Comparison of ENCODE assay signal across 8 cellular contexts in the genomic region with DNA sequence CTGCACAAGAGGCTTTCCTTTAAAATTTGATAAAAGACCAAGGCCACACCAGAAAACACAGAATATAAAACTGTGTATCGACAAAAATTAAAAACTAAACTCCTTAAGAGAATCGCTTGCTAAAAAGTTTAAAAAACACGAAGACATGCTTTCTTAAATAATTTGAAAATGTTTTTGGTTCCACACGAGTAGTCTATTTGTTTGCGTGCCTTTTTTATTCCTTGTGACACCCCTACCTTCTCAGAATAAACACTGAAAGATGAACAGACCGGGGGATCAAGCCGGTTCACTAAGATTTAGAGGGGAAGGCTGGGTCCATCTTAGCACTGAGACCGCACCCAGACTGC.
DNase-seq lines count a peak whose midpoint lies in the region; ATAC-seq, FAIRE-seq and TF ChIP-seq lines count a peak whose summit lies in the region.

No MANE protein-coding gene starts in this region.

- H3K36me3 ChIP-seq in HUES6 (ENCODE audit: control insufficient read depth, insufficient read depth, low read length) (no peaks in the 10 kb centered on the region), muscle layer of colon (ENCODE audit: insufficient read depth, low read length) (no peaks in the 10 kb centered on the region)

- no peak for TF ChIP-seq POLR2A in GM12892 (IDR thresholded peaks at IDR 0.05; ENCODE audit: low read depth, low read length)

- peak overlapping the region; percentile 99 for H3K27ac ChIP-seq in HUES6 (ENCODE audit: low read depth, low read length)
- peak overlapping the region; percentile 100 for H3K27ac ChIP-seq in caudate nucleus (ENCODE audit: low read depth, low read length)
- H3K27ac ChIP-seq in muscle layer of colon (ENCODE audit: low read depth, low read length) = peak overlapping the region; percentile 80

- POLR2A ChIA-PET in AG04449 (lab: Yijun Ruan, JAX) = no interaction called here

- FAIRE-seq in GM12892 (lab: Jason Lieb, UNC) = no peak

- H3K27me3 ChIP-seq in HUES6 (ENCODE audit: control insufficient read depth, insufficient read depth, low read length) (no peaks in the 10 kb centered on the region), muscle layer of colon (ENCODE audit: control insufficient read depth in 1 of 2, insufficient read depth in 2 of 2, low read length in 2 of 2) (no peaks in the 10 kb centered on the region)

- H3K4me1 ChIP-seq in HUES6 (ENCODE audit: control insufficient read depth, insufficient read depth, low read length) (peaks cover 38% of the 10 kb centered on the region), muscle layer of colon (ENCODE audit: insufficient read depth, low read length) (peaks cover 51% of the 10 kb centered on the region)

- H3K9ac ChIP-seq in HUES6 (ENCODE audit: low read length) = peak overlapping the region; percentile 94
- peak overlapping the region; percentile 45 for H3K9ac ChIP-seq in muscle layer of colon (ENCODE audit: low read length)

- DNase-seq in AG04449 (ENCODE audit: low read depth, low spot score) (no peak), caudate nucleus (lab: John Stamatoyannopoulos, UW) (no peak), GM12892 (ENCODE audit: insufficient read length) (no peak), ureter (ENCODE audit: low spot score) (no peak)

- CTCF ChIA-PET in AG04449 (lab: Yijun Ruan, JAX) = interaction anchor here (1.0 to 1.1 kb wide), 2 partner anchors 319 to 901 kb away, joined by 3 read pairs; no protein-coding TSS in a partner anchor

- H3K4me3 ChIP-seq in AG04449 (ENCODE audit: low read depth, low read length) = peak overlapping the region; percentile 59
- peak overlapping the region; percentile 65 for H3K4me3 ChIP-seq in HUES6 (ENCODE audit: low read depth, low read length)
- H3K4me3 ChIP-seq in muscle layer of colon (ENCODE audit: low read depth in 1 of 2, low read length in 2 of 2) = peak overlapping the region in 1 of 2 donors; percentile 52

- no peak for TF ChIP-seq CTCF in AG04449 (IDR thresholded peaks at IDR 0.05; ENCODE audit: insufficient read depth, low read length, missing control alignments)

- H3K9me3 ChIP-seq in HUES6 (ENCODE audit: control insufficient read depth, insufficient read depth, low read depth, low read length) (no peaks in the 10 kb centered on the region), muscle layer of colon (ENCODE audit: low read length) (no peaks in the 10 kb centered on the region)

- ATAC-seq in HG02678 (IDR thresholded peaks at IDR 0.05; ENCODE audit: unreplicated experiment) (no peak), GM18520 (IDR thresholded peaks at IDR 0.05; ENCODE audit: unreplicated experiment) (no peak)
